16 cellular contexts compared by ENCODE assay signal in genomic region chr2:28300489-28300888, GRCh38.
A peak's percentile ranks its signal among the peaks of the same experiment; 100 is the strongest.
DNase-seq lines count a peak whose midpoint lies in the region; ATAC-seq, FAIRE-seq and TF ChIP-seq lines count a peak whose summit lies in the region.
"Had no signal": no experiment of that assay in that cellular context is flagged by ENCODE, and none has a peak within 500 bp of the region (broad histone marks: within the 10 kb centered on the region; RNA-seq: fewer than 3 reads in every experiment).

No MANE protein-coding gene starts in this region.

- no peak overlapping the region for H3K4me3 ChIP-seq in endothelial cell of umbilical vein (replicated peaks in 1 of 3; ENCODE audit: insufficient read depth in 1 of 3, low read depth in 1 of 3, low read length in 3 of 3)
- H3K4me3 ChIP-seq in mucosa of rectum (ENCODE audit: low read length in 2 of 2) = peak overlapping the region; percentile 14 to 19
- H3K4me3 ChIP-seq in urinary bladder (ENCODE audit: low read depth, low read length) = no peak overlapping the region
- H3K4me3 ChIP-seq in MM.1S (ENCODE audit: low read length) = no peak overlapping the region
- H3K4me3 ChIP-seq: K562 had no signal

- no peaks in the 10 kb centered on the region for H3K27me3 ChIP-seq in endothelial cell of umbilical vein (ENCODE audit: control insufficient read depth in 2 of 2, insufficient read depth in 2 of 2, low read length in 2 of 2)
- H3K27me3 ChIP-seq in mucosa of rectum (ENCODE audit: control insufficient read depth in 2 of 2, insufficient read depth in 2 of 2, low read length in 2 of 2) = no peaks in the 10 kb centered on the region
- H3K27me3 ChIP-seq in MM.1S (replicated peaks; ENCODE audit: insufficient read depth, low read length) = no peaks in the 10 kb centered on the region
- no peaks in the 10 kb centered on the region for H3K27me3 ChIP-seq in foreskin keratinocyte

- H3K27ac ChIP-seq in endothelial cell of umbilical vein (ENCODE audit: insufficient read depth, low read depth, low read length) (no peak overlapping the region), mucosa of rectum (ENCODE audit: low read depth in 2 of 2, low read length in 2 of 2) (peak overlapping the region; percentile 48 to 52), urinary bladder (ENCODE audit: low read depth) (peak overlapping the region; percentile 56), MM.1S (ENCODE audit: low read length) (no peak overlapping the region), foreskin keratinocyte (no peak overlapping the region)
- H3K27ac ChIP-seq: C4-2B had no signal

- H3K9me2 ChIP-seq in MM.1S (replicated peaks; ENCODE audit: insufficient read depth, low read length) = no peaks in the 10 kb centered on the region

- BruUV-seq in endothelial cell of umbilical vein (replicated peaks; lab: Mats Ljungman, UMichigan) = no TSS peak

- no peak for FAIRE-seq in endothelial cell of umbilical vein (lab: Jason Lieb, UNC)
- FAIRE-seq: K562 had no signal

- dilution Hi-C loops in endothelial cell of umbilical vein (cut with MboI; ENCODE audit: extremely low pct_ligation_motif_present, low sequenced_read_pairs) = no loop called here

- POLR2A ChIA-PET in endothelial cell of umbilical vein (lab: Charles Lee) = no interaction called here

- H3K4me2 ChIP-seq in endothelial cell of umbilical vein (ENCODE audit: insufficient read depth, low read length) (peak overlapping the region; percentile 18), MM.1S (ENCODE audit: low read depth, low read length) (no peak overlapping the region)

- TF ChIP-seq CTCF in endothelial cell of umbilical vein (IDR thresholded peaks at IDR 0.05; ENCODE audit: extremely low read depth in 1 of 2, insufficient read depth in 1 of 2, low read depth in 1 of 2, low read length in 2 of 2) (no peak), MM.1S (IDR thresholded peaks at IDR 0.05; ENCODE audit: low read length) (no peak), foreskin keratinocyte (conservative IDR thresholded peaks at IDR 0.05) (no peak)

- no peak for ATAC-seq in foreskin keratinocyte
- ATAC-seq: activated T-cell treated with anti-CD3 and anti-CD28 coated beads, Interleukin-2, amount 50 U/mL, for 4 hours; K562; left ventricle myocardium superior had no signal

- H3K9me1 ChIP-seq in endothelial cell of umbilical vein (replicated peaks; ENCODE audit: control insufficient read depth, extremely low read depth, insufficient read depth, low read length) = no peaks in the 10 kb centered on the region

- H3F3A ChIP-seq in MM.1S (ENCODE audit: insufficient read depth, low read length) = no peaks in the 10 kb centered on the region

- DNase-seq in NCI-H2227 (lab: John Stamatoyannopoulos, UW; ENCODE audit: unreplicated experiment) (peak; percentile 40), endothelial cell of umbilical vein (ENCODE audit: low read depth, low spot score) (peak; percentile 36), kidney tubule cell (ENCODE audit: low spot score) (no peak), MM.1S (no peak), foreskin keratinocyte (no peak)
- no peak for DNase-seq in central memory CD4-positive, alpha-beta T cell
- DNase-seq: activated CD4-positive, alpha-beta T cell treated with anti-CD3 and anti-CD28 coated beads for 48 hours; activated T-cell treated with anti-CD3 and anti-CD28 coated beads, Interleukin-2, amount 50 U/mL, for 4 hours; DND-41; left ventricle myocardium superior; SIG-M5; stimulated activated CD4-positive, alpha-beta T cell treated with anti-CD3 and anti-CD28 coated beads, Interleukin-4, amount 100 ng/mL, for 24 hours had no signal

- H3K9me3 ChIP-seq in endothelial cell of umbilical vein (replicated peaks; ENCODE audit: control insufficient read depth, insufficient read depth, low read length) = no peaks in the 10 kb centered on the region
- H3K9me3 ChIP-seq in mucosa of rectum (ENCODE audit: control insufficient read depth in 2 of 2, low read length in 2 of 2) = no peaks in the 10 kb centered on the region
- no peaks in the 10 kb centered on the region for H3K9me3 ChIP-seq in MM.1S (replicated peaks; ENCODE audit: insufficient read depth, low read length)

- WGBS in urinary bladder = 27% methylated on average over 5 of the region's 5 CpGs

- TF ChIP-seq POLR2A in endothelial cell of umbilical vein (IDR thresholded peaks at IDR 0.05; ENCODE audit: low read depth, low read length) = no peak

- H3K9ac ChIP-seq in endothelial cell of umbilical vein (replicated peaks; ENCODE audit: extremely low read depth, insufficient read depth, low read length) (no peak overlapping the region), mucosa of rectum (ENCODE audit: low read depth in 1 of 2, low read length in 2 of 2) (no peak overlapping the region), MM.1S (ENCODE audit: low read length) (no peak overlapping the region)

- H3K4me1 ChIP-seq in endothelial cell of umbilical vein (ENCODE audit: control insufficient read depth, extremely low read depth, insufficient read depth, low read length) (peaks cover 5% of the 10 kb centered on the region), mucosa of rectum (ENCODE audit: control insufficient read depth in 2 of 2, insufficient read depth in 2 of 2, low read length in 2 of 2) (no peaks in the 10 kb centered on the region), urinary bladder (ENCODE audit: insufficient read depth) (no peaks in the 10 kb centered on the region), MM.1S (ENCODE audit: low read length) (peaks cover 8% of the 10 kb centered on the region; the same call in 1 of the 2 replicates), foreskin keratinocyte (peaks cover 16% of the 10 kb centered on the region)

- intact Hi-C loops in endothelial cell of umbilical vein (cut with micrococcal nuclease) = no loop called here

- CTCF ChIA-PET in endothelial cell of umbilical vein (lab: Charles Lee) = interaction anchor here (0.9 kb wide), 1 partner anchor 91 kb away, joined by 3 read pairs; no protein-coding TSS in a partner anchor

- H4K20me1 ChIP-seq in endothelial cell of umbilical vein (replicated peaks; ENCODE audit: control insufficient read depth, extremely low read depth, insufficient read depth, low read length) (no peaks in the 10 kb centered on the region), MM.1S (ENCODE audit: insufficient read depth, low read length) (no peaks in the 10 kb centered on the region)

- H2AFZ ChIP-seq in endothelial cell of umbilical vein (ENCODE audit: low read depth, low read length) (peak overlapping the region; percentile 50), MM.1S (ENCODE audit: low read length) (no peak overlapping the region)

- no peaks in the 10 kb centered on the region for H3K79me2 ChIP-seq in endothelial cell of umbilical vein (ENCODE audit: control insufficient read depth, insufficient read depth, low read length)
- no peaks in the 10 kb centered on the region for H3K79me2 ChIP-seq in MM.1S (ENCODE audit: low read length)

- H3K36me3 ChIP-seq in endothelial cell of umbilical vein (ENCODE audit: control insufficient read depth in 2 of 2, extremely low read depth in 1 of 2, insufficient read depth in 2 of 2, low read length in 2 of 2) = no peaks in the 10 kb centered on the region
- peaks cover 0 to 3% of the 10 kb centered on the region in 2 donors for H3K36me3 ChIP-seq in mucosa of rectum (ENCODE audit: control insufficient read depth in 2 of 2, insufficient read depth in 2 of 2, low read length in 2 of 2)
- peaks cover 2% of the 10 kb centered on the region for H3K36me3 ChIP-seq in urinary bladder (ENCODE audit: insufficient read depth)
- no peaks in the 10 kb centered on the region; the same call in 1 of the 2 replicates for H3K36me3 ChIP-seq in MM.1S (replicated peaks; ENCODE audit: insufficient read depth, low read length)

TF ChIP-seq in endothelial cell of umbilical vein, 7 proteins besides CTCF, POLR2A, EP300 and RAD21:
- TF ChIP-seq GATA2 (IDR thresholded peaks at IDR 0.05; ENCODE audit: insufficient read depth, insufficient read length, low read depth, low read length) (no peak), FOS (IDR thresholded peaks at IDR 0.05; ENCODE audit: borderline replicate concordance, insufficient read depth, low read length) (no peak), POLR2AphosphoS5 (IDR thresholded peaks at IDR 0.05; ENCODE audit: insufficient read depth, low read depth, low read length) (no peak), EZH2 (IDR thresholded peaks at IDR 0.05; ENCODE audit: borderline replicate concordance, low read depth, low read length, severe bottlenecking) (no peak), MAX (IDR thresholded peaks at IDR 0.05; ENCODE audit: insufficient read depth, insufficient read length) (no peak), MYC (IDR thresholded peaks at IDR 0.05; ENCODE audit: low read depth, low read length) (no peak), JUN (IDR thresholded peaks at IDR 0.05; ENCODE audit: borderline replicate concordance, insufficient read depth, insufficient read length, low read depth) (no peak)

Comparison
In these comparisons a context has a peak if more than half of its experiments do, and no peak if none do; other contexts are left out.
1. DNase-seq: peak in NCI-H2227 (single experiment) and endothelial cell of umbilical vein (single experiment); none in central memory CD4-positive, alpha-beta T cell (single experiment), kidney tubule cell (single experiment), MM.1S (single experiment) and foreskin keratinocyte (0 of 2).
2. H3K27ac ChIP-seq: peak in mucosa of rectum (2 of 2) and urinary bladder (single experiment); none in endothelial cell of umbilical vein (single experiment), MM.1S (single experiment) and foreskin keratinocyte (single experiment).
3. H3K4me3 ChIP-seq: peak in mucosa of rectum (2 of 2); none in endothelial cell of umbilical vein (0 of 3), urinary bladder (single experiment) and MM.1S (single experiment).